ENCODE assay signal across 10 cellular contexts in genomic region chrX:66015152-66015827, GRCh38. TPM values are rescaled to one million over a fixed set of nuclear protein-coding genes. Genes with fewer than 3 reads are reported as not detected.
DNase-seq lines count a peak whose midpoint lies in the region; ATAC-seq lines count a peak whose summit lies in the region.
"Had no signal": no experiment of that assay in that cellular context is flagged by ENCODE, and none has a peak within 500 bp of the region (broad histone marks: within the 10 kb centered on the region; RNA-seq: fewer than 3 reads in every experiment).

No MANE protein-coding gene starts in this region.

- H3K36me3 Mint-ChIP-seq in activated CD4-positive, alpha-beta memory T cell treated with anti-CD3 and anti-CD28 coated beads for 36 hours, result no peaks in the 10 kb centered on the region

- peak; percentile 17 for DNase-seq in activated CD4-positive, alpha-beta memory T cell treated with anti-CD3 and anti-CD28 coated beads for 36 hours
- DNase-seq in pons (ENCODE audit: low spot score) (peak; percentile 64), cortex of kidney (lab: John Stamatoyannopoulos, UW) (no peak), NCI-H526 treated with DMSO at 0.1 percent for 48 hours (lab: John Stamatoyannopoulos, UW) (no peak), HuH-7 (ENCODE audit: low spot score) (no peak)

- no peaks in the 10 kb centered on the region for H3K9me3 Mint-ChIP-seq in activated CD4-positive, alpha-beta memory T cell treated with anti-CD3 and anti-CD28 coated beads for 36 hours

- H3K27me3 Mint-ChIP-seq in activated CD4-positive, alpha-beta memory T cell treated with anti-CD3 and anti-CD28 coated beads for 36 hours, result no peaks in the 10 kb centered on the region

- POLR2A ChIA-PET in activated CD4-positive, alpha-beta memory T cell treated with anti-CD3 and anti-CD28 coated beads for 36 hours (lab: Charles Lee), result interaction anchor here (0.7 kb wide), 1 partner anchor 160 kb away, joined by 3 read pairs; no protein-coding TSS in a partner anchor

- CTCF ChIA-PET in activated CD4-positive, alpha-beta memory T cell treated with anti-CD3 and anti-CD28 coated beads for 36 hours (lab: Charles Lee), result no interaction called here

- intact Hi-C loops in activated CD4-positive, alpha-beta memory T cell treated with anti-CD3 and anti-CD28 coated beads for 36 hours (cut with micrococcal nuclease), result loop anchor here (10.0 kb wide), 1 partner anchor 710 kb away; no protein-coding TSS in a partner anchor

- ATAC-seq in GM18873 (IDR thresholded peaks at IDR 0.05; ENCODE audit: low FRiP score, unreplicated experiment) (peak; percentile 45), HG03097 (IDR thresholded peaks at IDR 0.05; ENCODE audit: low FRiP score, unreplicated experiment) (peak; percentile 36), HG03439 (IDR thresholded peaks at IDR 0.05; ENCODE audit: unreplicated experiment) (no peak)

- H3K4me1 Mint-ChIP-seq in activated CD4-positive, alpha-beta memory T cell treated with anti-CD3 and anti-CD28 coated beads for 36 hours (ENCODE audit: low read depth), result peaks cover 68% of the 10 kb centered on the region

- H3K27ac Mint-ChIP-seq in activated CD4-positive, alpha-beta memory T cell treated with anti-CD3 and anti-CD28 coated beads for 36 hours, result peak overlapping the region; percentile 28

- no peak overlapping the region for H3K4me3 Mint-ChIP-seq in activated CD4-positive, alpha-beta memory T cell treated with anti-CD3 and anti-CD28 coated beads for 36 hours

RNA-seq across cellular contexts. Expression of gene VSIG4, which starts 24.6 kb away (rescaled TPM):
- not detected for total RNA-seq in activated CD4-positive, alpha-beta memory T cell treated with anti-CD3 and anti-CD28 coated beads for 36 hours
- total RNA-seq: dermis microvascular lymphatic vessel endothelial cell, M059J had no signal

Comparison
In these comparisons a context has a peak if more than half of its experiments do, and no peak if none do; other contexts are left out.
1. DNase-seq: peak in activated CD4-positive, alpha-beta memory T cell treated with anti-CD3 and anti-CD28 coated beads for 36 hours (single experiment) and pons (single experiment); none in cortex of kidney (single experiment), NCI-H526 treated with DMSO at 0.1 percent for 48 hours (single experiment) and HuH-7 (single experiment).